1 cellular context compared by ENCODE assay signal in genomic region chr17:43645765-43646481, GRCh38.
TF ChIP-seq lines count a peak whose summit lies in the region.

No MANE protein-coding gene starts in this region.

TF ChIP-seq in GM23338, 12 proteins besides CTCF, POLR2A, EP300 and RAD21 (continued from another document):
- TF ChIP-seq, protein P1, sequence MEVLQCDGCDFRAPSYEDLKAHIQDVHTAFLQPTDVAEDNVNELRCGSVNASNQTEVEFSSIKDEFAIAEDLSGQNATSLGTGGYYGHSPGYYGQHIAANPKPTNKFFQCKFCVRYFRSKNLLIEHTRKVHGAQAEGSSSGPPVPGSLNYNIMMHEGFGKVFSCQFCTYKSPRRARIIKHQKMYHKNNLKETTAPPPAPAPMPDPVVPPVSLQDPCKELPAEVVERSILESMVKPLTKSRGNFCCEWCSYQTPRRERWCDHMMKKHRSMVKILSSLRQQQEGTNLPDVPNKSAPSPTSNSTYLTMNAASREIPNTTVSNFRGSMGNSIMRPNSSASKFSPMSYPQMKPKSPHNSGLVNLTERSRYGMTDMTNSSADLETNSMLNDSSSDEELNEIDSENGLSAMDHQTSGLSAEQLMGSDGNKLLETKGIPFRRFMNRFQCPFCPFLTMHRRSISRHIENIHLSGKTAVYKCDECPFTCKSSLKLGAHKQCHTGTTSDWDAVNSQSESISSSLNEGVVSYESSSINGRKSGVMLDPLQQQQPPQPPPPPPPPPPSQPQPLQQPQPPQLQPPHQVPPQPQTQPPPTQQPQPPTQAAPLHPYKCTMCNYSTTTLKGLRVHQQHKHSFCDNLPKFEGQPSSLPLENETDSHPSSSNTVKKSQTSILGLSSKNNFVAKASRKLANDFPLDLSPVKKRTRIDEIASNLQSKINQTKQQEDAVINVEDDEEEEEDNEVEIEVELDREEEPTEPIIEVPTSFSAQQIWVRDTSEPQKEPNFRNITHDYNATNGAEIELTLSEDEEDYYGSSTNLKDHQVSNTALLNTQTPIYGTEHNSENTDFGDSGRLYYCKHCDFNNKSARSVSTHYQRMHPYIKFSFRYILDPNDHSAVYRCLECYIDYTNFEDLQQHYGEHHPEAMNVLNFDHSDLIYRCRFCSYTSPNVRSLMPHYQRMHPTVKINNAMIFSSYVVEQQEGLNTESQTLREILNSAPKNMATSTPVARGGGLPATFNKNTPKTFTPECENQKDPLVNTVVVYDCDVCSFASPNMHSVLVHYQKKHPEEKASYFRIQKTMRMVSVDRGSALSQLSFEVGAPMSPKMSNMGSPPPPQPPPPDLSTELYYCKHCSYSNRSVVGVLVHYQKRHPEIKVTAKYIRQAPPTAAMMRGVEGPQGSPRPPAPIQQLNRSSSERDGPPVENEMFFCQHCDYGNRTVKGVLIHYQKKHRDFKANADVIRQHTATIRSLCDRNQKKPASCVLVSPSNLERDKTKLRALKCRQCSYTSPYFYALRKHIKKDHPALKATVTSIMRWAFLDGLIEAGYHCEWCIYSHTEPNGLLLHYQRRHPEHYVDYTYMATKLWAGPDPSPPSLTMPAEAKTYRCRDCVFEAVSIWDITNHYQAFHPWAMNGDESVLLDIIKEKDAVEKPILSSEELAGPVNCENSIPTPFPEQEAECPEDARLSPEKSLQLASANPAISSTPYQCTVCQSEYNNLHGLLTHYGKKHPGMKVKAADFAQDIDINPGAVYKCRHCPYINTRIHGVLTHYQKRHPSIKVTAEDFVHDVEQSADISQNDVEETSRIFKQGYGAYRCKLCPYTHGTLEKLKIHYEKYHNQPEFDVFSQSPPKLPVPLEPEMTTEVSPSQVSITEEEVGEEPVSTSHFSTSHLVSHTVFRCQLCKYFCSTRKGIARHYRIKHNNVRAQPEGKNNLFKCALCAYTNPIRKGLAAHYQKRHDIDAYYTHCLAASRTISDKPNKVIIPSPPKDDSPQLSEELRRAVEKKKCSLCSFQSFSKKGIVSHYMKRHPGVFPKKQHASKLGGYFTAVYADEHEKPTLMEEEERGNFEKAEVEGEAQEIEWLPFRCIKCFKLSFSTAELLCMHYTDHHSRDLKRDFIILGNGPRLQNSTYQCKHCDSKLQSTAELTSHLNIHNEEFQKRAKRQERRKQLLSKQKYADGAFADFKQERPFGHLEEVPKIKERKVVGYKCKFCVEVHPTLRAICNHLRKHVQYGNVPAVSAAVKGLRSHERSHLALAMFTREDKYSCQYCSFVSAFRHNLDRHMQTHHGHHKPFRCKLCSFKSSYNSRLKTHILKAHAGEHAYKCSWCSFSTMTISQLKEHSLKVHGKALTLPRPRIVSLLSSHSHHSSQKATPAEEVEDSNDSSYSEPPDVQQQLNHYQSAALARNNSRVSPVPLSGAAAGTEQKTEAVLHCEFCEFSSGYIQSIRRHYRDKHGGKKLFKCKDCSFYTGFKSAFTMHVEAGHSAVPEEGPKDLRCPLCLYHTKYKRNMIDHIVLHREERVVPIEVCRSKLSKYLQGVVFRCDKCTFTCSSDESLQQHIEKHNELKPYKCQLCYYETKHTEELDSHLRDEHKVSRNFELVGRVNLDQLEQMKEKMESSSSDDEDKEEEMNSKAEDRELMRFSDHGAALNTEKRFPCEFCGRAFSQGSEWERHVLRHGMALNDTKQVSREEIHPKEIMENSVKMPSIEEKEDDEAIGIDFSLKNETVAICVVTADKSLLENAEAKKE (CRISPR knock-in tag; IDR thresholded peaks at IDR 0.05) = no peak
- TF ChIP-seq EZH2 (IDR thresholded peaks at IDR 0.05; ENCODE audit: low read depth, unreplicated experiment) = no peak
